Comparison of ENCODE assay signal across 16 cellular contexts in the genomic region with DNA sequence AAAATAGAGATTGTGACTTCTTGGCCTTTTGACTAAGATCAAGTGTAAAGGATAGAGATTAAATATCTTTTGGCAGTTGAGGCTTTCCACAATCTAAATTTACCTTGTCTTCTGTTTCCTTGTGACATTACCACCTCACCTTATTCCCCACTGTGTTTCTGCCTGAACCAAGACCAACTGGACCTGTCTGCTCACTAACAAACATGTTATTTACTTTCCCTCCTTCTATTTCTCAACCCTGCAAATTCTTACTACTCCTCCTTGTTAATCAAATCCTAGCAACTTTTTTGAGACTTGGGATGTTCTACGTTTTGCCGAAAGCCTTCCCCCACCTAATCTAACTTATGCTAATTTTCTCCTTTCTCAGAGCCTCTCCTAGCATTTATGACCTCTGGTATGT.
"Had no signal": no experiment of that assay in that cellular context is flagged by ENCODE, and none has a peak within 500 bp of the region (broad histone marks: within the 10 kb centered on the region; RNA-seq: fewer than 3 reads in every experiment).

No MANE protein-coding gene starts in this region.

- H3K27me3 Mint-ChIP-seq: activated B cell treated with CpG ODN at 0.5 μM for 24 hours; activated CD4-positive, alpha-beta memory T cell treated with anti-CD3 and anti-CD28 coated beads for 36 hours; activated CD8-positive, alpha-beta memory T cell treated with anti-CD3 and anti-CD28 coated beads, Interleukin-2, amount 10 ng/mL, durations not matched to agents 7 days and 5 days; activated naive CD8-positive, alpha-beta T cell treated with anti-CD3 and anti-CD28 coated beads for 36 hours had no signal

- H3K9me3 ChIP-seq: esophagus squamous epithelium had no signal

- H3K4me3 ChIP-seq: esophagus squamous epithelium, lung, smooth muscle cell had no signal

- H3K4me3 Mint-ChIP-seq: activated B cell treated with CpG ODN at 0.5 μM for 24 hours; activated CD4-positive, alpha-beta memory T cell treated with anti-CD3 and anti-CD28 coated beads for 36 hours; activated CD8-positive, alpha-beta memory T cell treated with anti-CD3 and anti-CD28 coated beads, Interleukin-2, amount 10 ng/mL, durations not matched to agents 7 days and 5 days; activated naive CD8-positive, alpha-beta T cell treated with anti-CD3 and anti-CD28 coated beads for 36 hours; effector memory CD8-positive, alpha-beta T cell; neural crest cell had no signal

- H3K27me3 ChIP-seq: esophagus squamous epithelium had no signal

- H3K36me3 ChIP-seq: esophagus squamous epithelium had no signal

- H3K27ac ChIP-seq: esophagus squamous epithelium had no signal

- H3K9me3 Mint-ChIP-seq: activated B cell treated with CpG ODN at 0.5 μM for 24 hours; activated CD4-positive, alpha-beta memory T cell treated with anti-CD3 and anti-CD28 coated beads for 36 hours; activated naive CD8-positive, alpha-beta T cell treated with anti-CD3 and anti-CD28 coated beads for 36 hours; effector memory CD8-positive, alpha-beta T cell; neural crest cell had no signal

- H3K27ac Mint-ChIP-seq: activated B cell treated with CpG ODN at 0.5 μM for 24 hours; activated CD4-positive, alpha-beta memory T cell treated with anti-CD3 and anti-CD28 coated beads for 36 hours; activated CD8-positive, alpha-beta memory T cell treated with anti-CD3 and anti-CD28 coated beads, Interleukin-2, amount 10 ng/mL, durations not matched to agents 7 days and 5 days; activated naive CD8-positive, alpha-beta T cell treated with anti-CD3 and anti-CD28 coated beads for 36 hours; effector memory CD8-positive, alpha-beta T cell had no signal

- H3K4me1 ChIP-seq: esophagus squamous epithelium had no signal

- DNase-seq: activated B cell treated with CpG ODN at 0.5 μM for 24 hours; activated CD4-positive, alpha-beta memory T cell treated with anti-CD3 and anti-CD28 coated beads for 36 hours; activated CD4-positive, alpha-beta T cell treated with anti-CD3 and anti-CD28 coated beads for 4 hours; activated CD8-positive, alpha-beta memory T cell treated with anti-CD3 and anti-CD28 coated beads, Interleukin-2, amount 10 ng/mL, durations not matched to agents 7 days and 5 days; activated naive CD8-positive, alpha-beta T cell treated with anti-CD3 and anti-CD28 coated beads for 36 hours; amniotic stem cell; dermis blood vessel endothelial cell; effector memory CD8-positive, alpha-beta T cell; esophagus squamous epithelium; left cardiac atrium; stimulated activated CD4-positive, alpha-beta T cell treated with anti-CD3 and anti-CD28 coated beads, Interleukin-4, amount 100 ng/mL, for 4 hours; stimulated activated naive CD4-positive, alpha-beta T cell had no signal

- ATAC-seq: activated CD8-positive, alpha-beta memory T cell treated with anti-CD3 and anti-CD28 coated beads, Interleukin-2, amount 10 ng/mL, durations not matched to agents 7 days and 5 days; effector memory CD8-positive, alpha-beta T cell; left cardiac atrium; sciatic nerve had no signal
